ENCODE assay signal across 1 cellular context in genomic region chr11:3622521-3622920, GRCh38.
TF ChIP-seq lines count a peak whose summit lies in the region.

No MANE protein-coding gene starts in this region.

TF ChIP-seq in GM12878, 131 proteins besides CTCF, POLR2A, EP300 and RAD21:
- TF ChIP-seq CUX1 (IDR thresholded peaks at IDR 0.05; ENCODE audit: insufficient replicate concordance, low read depth, low read length) = no peak
- no peak for TF ChIP-seq MLLT1 (IDR thresholded peaks at IDR 0.05)
- TF ChIP-seq RBBP5 (conservative IDR thresholded peaks at IDR 0.05) = no peak
- no peak for TF ChIP-seq MEF2A (IDR thresholded peaks at IDR 0.05; ENCODE audit: insufficient read depth, low read depth, low read length)
- no peak for TF ChIP-seq NBN (IDR thresholded peaks at IDR 0.05)
- no peak for TF ChIP-seq SMC3 (IDR thresholded peaks at IDR 0.05; ENCODE audit: borderline replicate concordance, low read length)
- no peak for TF ChIP-seq SP1 (IDR thresholded peaks at IDR 0.05; ENCODE audit: low read depth, low read length)
- no peak for TF ChIP-seq NR2C1 (IDR thresholded peaks at IDR 0.05)
- TF ChIP-seq ZNF687 (IDR thresholded peaks at IDR 0.05) = no peak
- TF ChIP-seq CREM (IDR thresholded peaks at IDR 0.05; ENCODE audit: low read depth) = no peak
- TF ChIP-seq ZNF622 (IDR thresholded peaks at IDR 0.05) = no peak
- TF ChIP-seq MTA3 (IDR thresholded peaks at IDR 0.05; ENCODE audit: borderline replicate concordance, low read length) = no peak
- no peak for TF ChIP-seq BCLAF1 (IDR thresholded peaks at IDR 0.05)
- no peak for TF ChIP-seq IRF4 (IDR thresholded peaks at IDR 0.05; ENCODE audit: low read depth, low read length)
- TF ChIP-seq RELA (IDR thresholded peaks at IDR 0.05; ENCODE audit: borderline replicate concordance, partially characterized antibody) = no peak
- TF ChIP-seq ZSCAN29 (IDR thresholded peaks at IDR 0.05) = no peak
- no peak for TF ChIP-seq SUPT20H (IDR thresholded peaks at IDR 0.05; ENCODE audit: borderline replicate concordance, control insufficient read depth, low read depth, low read length)
- no peak for TF ChIP-seq ATF3 (IDR thresholded peaks at IDR 0.05; ENCODE audit: borderline replicate concordance, extremely low read depth, low read depth, low read length)
- no peak for TF ChIP-seq MAX (IDR thresholded peaks at IDR 0.05; ENCODE audit: low read depth, low read length)
- TF ChIP-seq JUNB (IDR thresholded peaks at IDR 0.05) = no peak
TF ChIP-seq in GM12878: peak in this region for 0.
